ENCODE assay signal across 15 cellular contexts in the genomic region with DNA sequence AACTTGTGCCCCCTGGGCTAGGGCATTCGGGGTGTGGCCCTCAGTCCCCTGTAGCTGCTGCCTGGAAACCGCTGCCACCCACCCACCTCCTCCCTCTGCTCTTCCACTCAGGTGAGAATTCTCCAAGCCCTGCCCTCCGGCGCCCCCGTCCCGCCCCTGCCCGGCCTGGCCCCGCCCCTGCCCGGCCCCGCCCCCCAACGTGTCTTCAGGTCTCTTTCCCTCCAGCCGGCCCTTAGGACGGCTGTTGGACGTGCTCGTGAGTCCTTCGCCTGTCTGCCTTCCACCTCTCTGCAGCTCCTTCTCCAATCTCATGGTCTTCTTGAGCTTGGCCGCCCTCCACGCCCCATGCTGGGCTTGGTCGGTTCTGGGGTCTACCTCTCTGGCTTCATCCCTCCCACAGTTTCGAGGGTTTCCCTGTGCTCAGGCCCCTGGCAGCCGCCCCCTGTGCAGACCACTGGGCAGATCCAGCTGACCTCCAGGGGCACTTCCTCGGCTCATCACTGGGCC. TPM values are rescaled to one million over a fixed set of nuclear protein-coding genes. Genes with fewer than 3 reads are reported as not detected.
DNase-seq lines count a peak whose midpoint lies in the region; ATAC-seq, FAIRE-seq and TF ChIP-seq lines count a peak whose summit lies in the region.
"Had no signal": no experiment of that assay in that cellular context is flagged by ENCODE, and none has a peak within 500 bp of the region (broad histone marks: within the 10 kb centered on the region; RNA-seq: fewer than 3 reads in every experiment).

No MANE protein-coding gene starts in this region.

- no peaks in the 10 kb centered on the region for H3K9me3 ChIP-seq in T-helper 17 cell (ENCODE audit: control insufficient read depth, low read length, poor library complexity, severe bottlenecking)
- H3K9me3 ChIP-seq in HepG2 (ENCODE audit: low read length) = no peaks in the 10 kb centered on the region
- no peaks in the 10 kb centered on the region for H3K9me3 ChIP-seq in ascending aorta
- H3K9me3 ChIP-seq: HAP-1 had no signal

- CTCF ChIA-PET in HepG2 (lab: Yijun Ruan, JAX; ENCODE audit: low intra/inter-chr PET ratio, low total read pairs) = interaction anchor here (1.0 kb wide), 1 partner anchor 50 kb away, joined by 3 read pairs; the partner anchor contains the start of gene SYCE3

- H3K27ac ChIP-seq in HepG2 (ENCODE audit: extremely low read length, insufficient read depth, low read length) (peak overlapping the region; percentile 28), ascending aorta (no peak overlapping the region)

- in situ Hi-C loops in HepG2 (cut with HindIII; ENCODE audit: extremely low pct_ligation_motif_present, low pct_unique_long_range_greater_than_20kb) = loop anchor here (5.0 kb wide), 1 partner anchor 35 kb away; the partner anchor contains the start of gene CPT1B

- TF ChIP-seq POLR2A in HepG2 (IDR thresholded peaks at IDR 0.05; ENCODE audit: insufficient read depth in 1 of 2, low read depth in 2 of 2, low read length in 2 of 2) = no peak

- no peak overlapping the region for H2AFZ ChIP-seq in HepG2 (ENCODE audit: low read length)

- no peak overlapping the region for H3K9ac ChIP-seq in HepG2 (ENCODE audit: insufficient read depth, low read depth, low read length)

- H3K36me3 ChIP-seq in HepG2 (replicated peaks in 1 of 2; ENCODE audit: control insufficient read depth in 1 of 2, insufficient read depth in 2 of 2, low read length in 2 of 2) (no peaks in the 10 kb centered on the region), ascending aorta (no peaks in the 10 kb centered on the region)
- H3K36me3 ChIP-seq: HAP-1 had no signal

- TF ChIP-seq EP300 in HepG2 (IDR thresholded peaks at IDR 0.05; ENCODE audit: low read depth in 2 of 2, low read length in 2 of 2) (no peak), HepG2 (CRISPR knock-in tag; IDR thresholded peaks at IDR 0.05; ENCODE audit: borderline replicate concordance) (no peak)

- BruUV-seq in HepG2 (replicated peaks; lab: Mats Ljungman, UMichigan) = no TSS peak

- intact Hi-C loops in HepG2 (cut with micrococcal nuclease; ENCODE audit: unreplicated experiment) (no loop called here), ascending aorta (cut with DNase I) (no loop called here)

- H3K4me2 ChIP-seq in HepG2 (ENCODE audit: low read depth, low read length) = peak overlapping the region; percentile 78

- peaks cover 2% of the 10 kb centered on the region for H3K36me3 Mint-ChIP-seq in T-helper 17 cell (ENCODE audit: low read depth)
- H3K36me3 Mint-ChIP-seq: brain; stimulated activated naive B cell treated with anti-CD40 and anti-IgM and Interleukin-4, amounts not matched to agents 10 μg/mL and 1 μg/mL and 100 μg/mL, for 72 hours had no signal

- TF ChIP-seq CTCF in HepG2 (CRISPR knock-in tag; IDR thresholded peaks at IDR 0.05) = no peak
- TF ChIP-seq CTCF in ascending aorta (IDR thresholded peaks at IDR 0.05) = no peak

- WGBS in HepG2 (ENCODE audit: low lambda C conversion rate) = 28% methylated on average over 16 of the region's 22 CpGs

- H3K4me1 ChIP-seq in HepG2 (ENCODE audit: insufficient read depth, low read length) (peaks cover 22% of the 10 kb centered on the region), ascending aorta (no peaks in the 10 kb centered on the region)
- H3K4me1 ChIP-seq: HAP-1 had no signal

- H3K4me1 Mint-ChIP-seq in T-helper 17 cell = peaks cover under 1% of the 10 kb centered on the region
- H3K4me1 Mint-ChIP-seq: brain had no signal

- H3K4me3 ChIP-seq in HepG2 (replicated peaks in 1 of 3; ENCODE audit: insufficient read depth in 1 of 3, low read depth in 2 of 3, low read length in 3 of 3) (peak overlapping the region in 1 of 3 experiments; percentile 71; a peak in 1 of 6 replicates), ascending aorta (no peak overlapping the region)
- H3K4me3 ChIP-seq: HAP-1 had no signal

- peaks cover 40% of the 10 kb centered on the region for H3K27me3 Mint-ChIP-seq in T-helper 17 cell

- H3K27ac Mint-ChIP-seq in T-helper 17 cell = no peak overlapping the region
- H3K27ac Mint-ChIP-seq: stimulated activated naive B cell treated with anti-CD40 and anti-IgM and Interleukin-4, amounts not matched to agents 10 μg/mL and 1 μg/mL and 100 μg/mL, for 72 hours had no signal

- POLR2A ChIA-PET in HepG2 (lab: Yijun Ruan, JAX) = interaction anchor here (0.7 to 1.6 kb wide), 5 partner anchors 10 to 87 kb away, joined by 4 to 5 read pairs (median 4); partner anchors contain the start of genes CHKB and SCO2

- H3K27me3 ChIP-seq in HepG2 (ENCODE audit: control insufficient read depth in 1 of 2, insufficient read depth in 2 of 2, low read length in 2 of 2) (peaks cover 0 to 6% of the 10 kb centered on the region in 2 experiments; a peak in 1 of 5 replicates), ascending aorta (no peaks in the 10 kb centered on the region)

- no peaks in the 10 kb centered on the region for H4K20me1 ChIP-seq in HepG2 (ENCODE audit: insufficient read depth, low read length)

- DNase-seq in AG08396 (ENCODE audit: low spot score) (peak; percentile 36), GM03348 (ENCODE audit: low spot score) (peak; percentile 33), T-helper 17 cell (no peak), HepG2 (ENCODE audit: low spot score) (no peak), mucosa of gallbladder (ENCODE audit: low spot score) (no peak), DMS79 treated with DMSO at 0.1 percent for 48 hours (lab: John Stamatoyannopoulos, UW) (no peak), ascending aorta (ENCODE audit: low spot score in 2 of 2) (no peak)
- DNase-seq: SIG-M5; stimulated activated naive B cell treated with anti-CD40 and anti-IgM and Interleukin-4, amounts not matched to agents 10 μg/mL and 1 μg/mL and 100 μg/mL, for 72 hours had no signal

- H3K4me3 Mint-ChIP-seq in T-helper 17 cell = no peak overlapping the region
- H3K4me3 Mint-ChIP-seq: brain; stimulated activated naive B cell treated with anti-CD40 and anti-IgM and Interleukin-4, amounts not matched to agents 10 μg/mL and 1 μg/mL and 100 μg/mL, for 72 hours had no signal

- H3K79me2 ChIP-seq in HepG2 (ENCODE audit: insufficient read depth, low read length) = no peaks in the 10 kb centered on the region

- ATAC-seq in T-helper 17 cell (peak; percentile 54), HepG2 (peak; percentile 47), HG03565 (IDR thresholded peaks at IDR 0.05; ENCODE audit: unreplicated experiment) (no peak)

- TF ChIP-seq RAD21 in HepG2 (CRISPR knock-in tag; IDR thresholded peaks at IDR 0.05) = no peak; the same call in 1 of the 2 replicates

- FAIRE-seq in HepG2 (lab: Jason Lieb, UNC) = no peak
- FAIRE-seq: D721Med had no signal

RNA-seq across cellular contexts. Expression of gene MAPK8IP2, which starts 12.2 kb away (rescaled TPM):
- total RNA-seq in T-helper 17 cell (under 1 TPM; 0.08 to 0.17 TPM), HepG2 (2016; rRNA removed; fragmentation: Illumina TruSeq; extraction: Trizol) (2.1 and 2.6 TPM in 2 replicates), mucosa of gallbladder (0.89 TPM), ascending aorta (not detected)
- total RNA-seq in HepG2 (2016; cell fraction: cytosol; rRNA removed; fragmentation: Illumina TruSeq; extraction: Trizol; ENCODE audit: low read depth) = 0.10 and 0.18 TPM in 2 replicates
- total RNA-seq in HepG2 (2016; cell fraction: insoluble cytoplasmic fraction; rRNA removed; fragmentation: Illumina TruSeq; extraction: Trizol) = 1.6 and 2.3 TPM in 2 replicates
- 0.65 and 0.77 TPM in 2 replicates for total RNA-seq in HepG2 (2016; cell fraction: membrane; rRNA removed; fragmentation: Illumina TruSeq; extraction: Trizol)
- total RNA-seq in HepG2 (2016; cell fraction: nucleus; rRNA removed; fragmentation: Illumina TruSeq; extraction: Trizol) = 1.8 and 2.3 TPM in 2 replicates
- 1.3 and 2.2 TPM in 2 replicates for polyA plus RNA-seq in HepG2 (2011; rRNA removed)
- 1.2 TPM in 2 replicates for polyA plus RNA-seq in HepG2 (2011; cell fraction: cytosol; rRNA removed)
- 4.1 and 4.5 TPM in 2 replicates for polyA plus RNA-seq in HepG2 (2011; cell fraction: nucleus; rRNA removed)
- polyA plus RNA-seq in HepG2 (2012) = 0.87 and 1.2 TPM in 2 replicates
- polyA plus RNA-seq in HepG2 (2016; cell fraction: cytosol; fragmentation: Illumina TruSeq; extraction: Trizol; ENCODE audit: low read depth) = 0.20 TPM in 2 replicates
- polyA plus RNA-seq in HepG2 (2016; cell fraction: insoluble cytoplasmic fraction; fragmentation: Illumina TruSeq; extraction: Trizol; ENCODE audit: low read depth) = 1.7 and 2.3 TPM in 2 replicates
- 0.47 and 0.71 TPM in 2 replicates for polyA plus RNA-seq in HepG2 (2016; cell fraction: membrane; fragmentation: Illumina TruSeq; extraction: Trizol; ENCODE audit: low read depth)
- 3.0 and 3.2 TPM in 2 replicates for polyA plus RNA-seq in HepG2 (2016; cell fraction: nucleus; fragmentation: Illumina TruSeq; extraction: Trizol; ENCODE audit: insufficient read depth, low read depth)
- 3.4 TPM in 1 of 2 replicates, not detected in the other for polyA minus RNA-seq in HepG2 (2011; rRNA and poly(A)+ RNA removed; ENCODE audit: low replicate concordance)
- polyA minus RNA-seq in HepG2 (2011; cell fraction: cytosol; rRNA and poly(A)+ RNA removed) = 1.5 and 2.2 TPM in 2 replicates
- polyA minus RNA-seq in HepG2 (2011; cell fraction: nucleus; rRNA and poly(A)+ RNA removed) = 1.4 and 1.5 TPM in 2 replicates

RNA-seq across cellular contexts. Expression of gene ARSA, which starts 15.2 kb away (rescaled TPM):
- 10 to 100 TPM; 59.4 to 64.0 TPM for total RNA-seq in T-helper 17 cell
- total RNA-seq in HepG2 (2016; rRNA removed; fragmentation: Illumina TruSeq; extraction: Trizol) = 3.8 and 9.0 TPM in 2 replicates
- total RNA-seq in HepG2 (2016; cell fraction: cytosol; rRNA removed; fragmentation: Illumina TruSeq; extraction: Trizol; ENCODE audit: low read depth) = 1.6 and 2.0 TPM in 2 replicates
- total RNA-seq in HepG2 (2016; cell fraction: insoluble cytoplasmic fraction; rRNA removed; fragmentation: Illumina TruSeq; extraction: Trizol) = 3.7 and 9.9 TPM in 2 replicates
- 2.6 and 3.5 TPM in 2 replicates for total RNA-seq in HepG2 (2016; cell fraction: membrane; rRNA removed; fragmentation: Illumina TruSeq; extraction: Trizol)
- 11.3 and 13.3 TPM in 2 replicates for total RNA-seq in HepG2 (2016; cell fraction: nucleus; rRNA removed; fragmentation: Illumina TruSeq; extraction: Trizol)
- polyA plus RNA-seq in HepG2 (2011; rRNA removed) = 11.5 and 19.0 TPM in 2 replicates
- 5.2 and 7.9 TPM in 2 replicates for polyA plus RNA-seq in HepG2 (2011; cell fraction: cytosol; rRNA removed)
- 58.3 and 62.0 TPM in 2 replicates for polyA plus RNA-seq in HepG2 (2011; cell fraction: nucleus; rRNA removed)
- 11.0 and 15.5 TPM in 2 replicates for polyA plus RNA-seq in HepG2 (2012)
- 2.4 and 2.9 TPM in 2 replicates for polyA plus RNA-seq in HepG2 (2016; cell fraction: cytosol; fragmentation: Illumina TruSeq; extraction: Trizol; ENCODE audit: low read depth)
- 4.2 and 5.5 TPM in 2 replicates for polyA plus RNA-seq in HepG2 (2016; cell fraction: insoluble cytoplasmic fraction; fragmentation: Illumina TruSeq; extraction: Trizol; ENCODE audit: low read depth)
- polyA plus RNA-seq in HepG2 (2016; cell fraction: membrane; fragmentation: Illumina TruSeq; extraction: Trizol; ENCODE audit: low read depth) = 3.1 and 3.4 TPM in 2 replicates
- polyA plus RNA-seq in HepG2 (2016; cell fraction: nucleus; fragmentation: Illumina TruSeq; extraction: Trizol; ENCODE audit: insufficient read depth, low read depth) = 25.4 and 29.9 TPM in 2 replicates
- polyA minus RNA-seq in HepG2 (2011; rRNA and poly(A)+ RNA removed; ENCODE audit: low replicate concordance) = 2.0 and 19.4 TPM in 2 replicates
- polyA minus RNA-seq in HepG2 (2011; cell fraction: cytosol; rRNA and poly(A)+ RNA removed) = 6.5 and 8.6 TPM in 2 replicates
- polyA minus RNA-seq in HepG2 (2011; cell fraction: nucleus; rRNA and poly(A)+ RNA removed) = 7.1 and 7.6 TPM in 2 replicates
- 113 TPM for total RNA-seq in mucosa of gallbladder
- total RNA-seq in ascending aorta = 111 TPM

RNA-seq across cellular contexts. Expression of gene CHKB, which starts 30.1 kb away (rescaled TPM):
- 100 to 1,000 TPM; 133 to 181 TPM for total RNA-seq in T-helper 17 cell
- total RNA-seq in HepG2 (2016; rRNA removed; fragmentation: Illumina TruSeq; extraction: Trizol) = 9.9 and 24.5 TPM in 2 replicates
- total RNA-seq in HepG2 (2016; cell fraction: cytosol; rRNA removed; fragmentation: Illumina TruSeq; extraction: Trizol; ENCODE audit: low read depth) = 17.8 and 21.3 TPM in 2 replicates
- total RNA-seq in HepG2 (2016; cell fraction: insoluble cytoplasmic fraction; rRNA removed; fragmentation: Illumina TruSeq; extraction: Trizol) = 10.7 and 27.7 TPM in 2 replicates
- 16.6 and 17.3 TPM in 2 replicates for total RNA-seq in HepG2 (2016; cell fraction: membrane; rRNA removed; fragmentation: Illumina TruSeq; extraction: Trizol)
- 27.3 and 33.6 TPM in 2 replicates for total RNA-seq in HepG2 (2016; cell fraction: nucleus; rRNA removed; fragmentation: Illumina TruSeq; extraction: Trizol)
- polyA plus RNA-seq in HepG2 (2011; rRNA removed) = 42.7 and 43.1 TPM in 2 replicates
- 11.7 and 13.0 TPM in 2 replicates for polyA plus RNA-seq in HepG2 (2011; cell fraction: cytosol; rRNA removed)
- 163 and 176 TPM in 2 replicates for polyA plus RNA-seq in HepG2 (2011; cell fraction: nucleus; rRNA removed)
- polyA plus RNA-seq in HepG2 (2012) = 20.9 and 22.0 TPM in 2 replicates
- polyA plus RNA-seq in HepG2 (2016; cell fraction: cytosol; fragmentation: Illumina TruSeq; extraction: Trizol; ENCODE audit: low read depth) = 10.7 and 12.5 TPM in 2 replicates
- polyA plus RNA-seq in HepG2 (2016; cell fraction: insoluble cytoplasmic fraction; fragmentation: Illumina TruSeq; extraction: Trizol; ENCODE audit: low read depth) = 10.1 and 10.6 TPM in 2 replicates
- polyA plus RNA-seq in HepG2 (2016; cell fraction: membrane; fragmentation: Illumina TruSeq; extraction: Trizol; ENCODE audit: low read depth) = 12.3 and 13.1 TPM in 2 replicates
- 91.8 and 97.4 TPM in 2 replicates for polyA plus RNA-seq in HepG2 (2016; cell fraction: nucleus; fragmentation: Illumina TruSeq; extraction: Trizol; ENCODE audit: insufficient read depth, low read depth)
- 12.9 and 13.6 TPM in 2 replicates for polyA minus RNA-seq in HepG2 (2011; rRNA and poly(A)+ RNA removed; ENCODE audit: low replicate concordance)
- 3.1 TPM in 2 replicates for polyA minus RNA-seq in HepG2 (2011; cell fraction: cytosol; rRNA and poly(A)+ RNA removed)
- polyA minus RNA-seq in HepG2 (2011; cell fraction: nucleus; rRNA and poly(A)+ RNA removed) = 20.0 and 26.5 TPM in 2 replicates
- total RNA-seq in mucosa of gallbladder = 106 TPM
- total RNA-seq in ascending aorta = 82.4 TPM

RNA-seq across cellular contexts. Expression of gene CPT1B, which starts 34.5 kb away (rescaled TPM):
- total RNA-seq in T-helper 17 cell = 10 to 100 TPM; 40.0 to 59.5 TPM
- 2.3 and 9.2 TPM in 2 replicates for total RNA-seq in HepG2 (2016; rRNA removed; fragmentation: Illumina TruSeq; extraction: Trizol)
- total RNA-seq in HepG2 (2016; cell fraction: cytosol; rRNA removed; fragmentation: Illumina TruSeq; extraction: Trizol; ENCODE audit: low read depth) = 0.91 and 1.5 TPM in 2 replicates
- total RNA-seq in HepG2 (2016; cell fraction: insoluble cytoplasmic fraction; rRNA removed; fragmentation: Illumina TruSeq; extraction: Trizol) = 1.4 and 10.1 TPM in 2 replicates
- 1.9 and 2.4 TPM in 2 replicates for total RNA-seq in HepG2 (2016; cell fraction: membrane; rRNA removed; fragmentation: Illumina TruSeq; extraction: Trizol)
- 11.6 and 16.2 TPM in 2 replicates for total RNA-seq in HepG2 (2016; cell fraction: nucleus; rRNA removed; fragmentation: Illumina TruSeq; extraction: Trizol)
- 19.5 and 26.5 TPM in 2 replicates for polyA plus RNA-seq in HepG2 (2011; rRNA removed)
- 4.5 and 5.2 TPM in 2 replicates for polyA plus RNA-seq in HepG2 (2011; cell fraction: cytosol; rRNA removed)
- polyA plus RNA-seq in HepG2 (2011; cell fraction: nucleus; rRNA removed) = 177 and 200 TPM in 2 replicates
- 15.0 and 23.3 TPM in 2 replicates for polyA plus RNA-seq in HepG2 (2012)
- 0.49 and 0.80 TPM in 2 replicates for polyA plus RNA-seq in HepG2 (2016; cell fraction: cytosol; fragmentation: Illumina TruSeq; extraction: Trizol; ENCODE audit: low read depth)
- polyA plus RNA-seq in HepG2 (2016; cell fraction: insoluble cytoplasmic fraction; fragmentation: Illumina TruSeq; extraction: Trizol; ENCODE audit: low read depth) = 2.0 and 2.6 TPM in 2 replicates
- polyA plus RNA-seq in HepG2 (2016; cell fraction: membrane; fragmentation: Illumina TruSeq; extraction: Trizol; ENCODE audit: low read depth) = 1.7 and 2.0 TPM in 2 replicates
- 62.6 and 63.1 TPM in 2 replicates for polyA plus RNA-seq in HepG2 (2016; cell fraction: nucleus; fragmentation: Illumina TruSeq; extraction: Trizol; ENCODE audit: insufficient read depth, low read depth)
- polyA minus RNA-seq in HepG2 (2011; rRNA and poly(A)+ RNA removed; ENCODE audit: low replicate concordance) = 7.0 and 8.4 TPM in 2 replicates
- polyA minus RNA-seq in HepG2 (2011; cell fraction: cytosol; rRNA and poly(A)+ RNA removed) = 0.79 and 1.7 TPM in 2 replicates
- 21.3 and 22.5 TPM in 2 replicates for polyA minus RNA-seq in HepG2 (2011; cell fraction: nucleus; rRNA and poly(A)+ RNA removed)
- total RNA-seq in mucosa of gallbladder = 32.4 TPM
- total RNA-seq in ascending aorta = 0.43 TPM

RNA-seq across cellular contexts. Expression of gene SYCE3, which starts 50.0 kb away (rescaled TPM):
- total RNA-seq in T-helper 17 cell (not detected), HepG2 (2016; rRNA removed; fragmentation: Illumina TruSeq; extraction: Trizol) (not detected in 2 replicates), mucosa of gallbladder (not detected), ascending aorta (not detected)
- not detected in 2 replicates for total RNA-seq in HepG2 (2016; cell fraction: cytosol; rRNA removed; fragmentation: Illumina TruSeq; extraction: Trizol; ENCODE audit: low read depth)
- not detected in 2 replicates for total RNA-seq in HepG2 (2016; cell fraction: insoluble cytoplasmic fraction; rRNA removed; fragmentation: Illumina TruSeq; extraction: Trizol)
- total RNA-seq in HepG2 (2016; cell fraction: membrane; rRNA removed; fragmentation: Illumina TruSeq; extraction: Trizol) = not detected in 2 replicates
- not detected in 2 replicates for total RNA-seq in HepG2 (2016; cell fraction: nucleus; rRNA removed; fragmentation: Illumina TruSeq; extraction: Trizol)
- 0.29 TPM in 1 of 2 replicates, not detected in the other for polyA plus RNA-seq in HepG2 (2011; rRNA removed)
- 0.27 TPM in 1 of 2 replicates, not detected in the other for polyA plus RNA-seq in HepG2 (2011; cell fraction: cytosol; rRNA removed)
- not detected in 2 replicates for polyA plus RNA-seq in HepG2 (2011; cell fraction: nucleus; rRNA removed)
- polyA plus RNA-seq in HepG2 (2012) = not detected in 2 replicates
- not detected in 2 replicates for polyA plus RNA-seq in HepG2 (2016; cell fraction: cytosol; fragmentation: Illumina TruSeq; extraction: Trizol; ENCODE audit: low read depth)
- not detected in 2 replicates for polyA plus RNA-seq in HepG2 (2016; cell fraction: insoluble cytoplasmic fraction; fragmentation: Illumina TruSeq; extraction: Trizol; ENCODE audit: low read depth)
- not detected in 2 replicates for polyA plus RNA-seq in HepG2 (2016; cell fraction: membrane; fragmentation: Illumina TruSeq; extraction: Trizol; ENCODE audit: low read depth)
- polyA plus RNA-seq in HepG2 (2016; cell fraction: nucleus; fragmentation: Illumina TruSeq; extraction: Trizol; ENCODE audit: insufficient read depth, low read depth) = not detected in 2 replicates
- polyA minus RNA-seq in HepG2 (2011; rRNA and poly(A)+ RNA removed; ENCODE audit: low replicate concordance) = not detected in 2 replicates
- polyA minus RNA-seq in HepG2 (2011; cell fraction: cytosol; rRNA and poly(A)+ RNA removed) = not detected in 2 replicates
- not detected in 2 replicates for polyA minus RNA-seq in HepG2 (2011; cell fraction: nucleus; rRNA and poly(A)+ RNA removed)
- total RNA-seq: activated CD8-positive, alpha-beta memory T cell treated with anti-CD3 and anti-CD28 coated beads for 36 hours had no signal
- polyA plus RNA-seq: fibroblast of lung had no signal

Comparison
In these comparisons a context has a peak if more than half of its experiments do, and no peak if none do; other contexts are left out.
1. DNase-seq: peak in AG08396 (single experiment) and GM03348 (single experiment); none in T-helper 17 cell (0 of 3), HepG2 (single experiment), mucosa of gallbladder (single experiment), DMS79 treated with DMSO at 0.1 percent for 48 hours (single experiment) and ascending aorta (0 of 2).